14 cellular contexts compared by ENCODE assay signal in genomic region chr9:93427655-93428379, GRCh38. TPM values are rescaled to one million over a fixed set of nuclear protein-coding genes. Genes with fewer than 3 reads are reported as not detected.
DNase-seq lines count a peak whose midpoint lies in the region; ATAC-seq and TF ChIP-seq lines count a peak whose summit lies in the region.
"Had no signal": no experiment of that assay in that cellular context is flagged by ENCODE, and none has a peak within 500 bp of the region (broad histone marks: within the 10 kb centered on the region; RNA-seq: fewer than 3 reads in every experiment).

No MANE protein-coding gene starts in this region.

- H3K27ac ChIP-seq in Peyer's patch, result no peak overlapping the region
- H3K27ac ChIP-seq: neutrophil had no signal

- H3K9me3 Mint-ChIP-seq in CD14-positive monocyte, result peaks cover 0 to 11% (median 3%) of the 10 kb centered on the region in 7 donors

- H3K4me1 Mint-ChIP-seq in CD14-positive monocyte, result peaks cover 6% of the 10 kb centered on the region

- peaks cover 4 to 6% (median 4%) of the 10 kb centered on the region in 3 donors for H3K27me3 Mint-ChIP-seq in CD14-positive monocyte (ENCODE audit: low read depth in 3 of 3)

- DNase-seq in CD14-positive monocyte (ENCODE audit: low spot score) (no peak), Peyer's patch (peak in 1 of 3 donors; percentile 50), iPS-NIHi11 (ENCODE audit: low spot score) (peak; percentile 46), GM03348 (ENCODE audit: low spot score) (no peak), HuH-7.5 (ENCODE audit: low spot score) (no peak)
- DNase-seq: activated CD4-positive, CD25-positive, alpha-beta regulatory T cell; activated gamma-delta T cell treated with Interleukin-2 at 50 U/mL for 16 hours; foreskin melanocyte; NCI-H2171 treated with DMSO at 0.1 percent for 48 hours; stimulated activated naive CD4-positive, alpha-beta T cell had no signal

- no peak for TF ChIP-seq POLR2A in Peyer's patch (IDR thresholded peaks at IDR 0.05)

- ATAC-seq in GM18517 (IDR thresholded peaks at IDR 0.05; ENCODE audit: unreplicated experiment) (no peak), HG02623 (IDR thresholded peaks at IDR 0.05; ENCODE audit: unreplicated experiment) (no peak)

- no peaks in the 10 kb centered on the region for H3K4me1 ChIP-seq in Peyer's patch

- no peak overlapping the region for H3K4me3 Mint-ChIP-seq in CD14-positive monocyte

- H3K36me3 Mint-ChIP-seq in CD14-positive monocyte, result no peaks in the 10 kb centered on the region

- H3K27me3 ChIP-seq in Peyer's patch, result no peaks in the 10 kb centered on the region
- H3K27me3 ChIP-seq: neutrophil had no signal

- intact Hi-C loops in CD14-positive monocyte (cut with micrococcal nuclease), result no loop called here

- H3K27ac Mint-ChIP-seq in CD14-positive monocyte, result no peak overlapping the region

- H3K4me3 ChIP-seq in Peyer's patch, result no peak overlapping the region

- TF ChIP-seq CTCF in CD14-positive monocyte (IDR thresholded peaks at IDR 0.05), result peak; percentile 21
- TF ChIP-seq CTCF in GM12873 (IDR thresholded peaks at IDR 0.05; ENCODE audit: insufficient read depth, low read depth, low read length, missing control alignments), result peak; percentile 45
- peak in 4 of 6 experiments; percentile 5 to 43 (median 28) for TF ChIP-seq CTCF in Peyer's patch (IDR thresholded peaks at IDR 0.05)

- H3K36me3 ChIP-seq in Peyer's patch, result no peaks in the 10 kb centered on the region
- H3K36me3 ChIP-seq: neutrophil had no signal

- H3K9me3 ChIP-seq in Peyer's patch, result no peaks in the 10 kb centered on the region
- H3K9me3 ChIP-seq: neutrophil had no signal

RNA-seq across cellular contexts. Expression of gene FAM120A, which starts 23.7 kb away (rescaled TPM):
- 10 to 100 TPM; 10.4 to 12.7 TPM for polyA plus RNA-seq in CD14-positive monocyte
- total RNA-seq in Peyer's patch, result 100 to 1,000 TPM; 128 to 159 (median 136) TPM

RNA-seq across cellular contexts. Expression of gene FAM120AOS, which starts 25.6 kb away (rescaled TPM):
- 10 to 100 TPM; 41.6 to 47.7 TPM for polyA plus RNA-seq in CD14-positive monocyte
- total RNA-seq in Peyer's patch, result 10 to 100 TPM; 29.7 to 69.9 (median 48.2) TPM
